ENCODE assay signal across 1 cellular context in the genomic region with DNA sequence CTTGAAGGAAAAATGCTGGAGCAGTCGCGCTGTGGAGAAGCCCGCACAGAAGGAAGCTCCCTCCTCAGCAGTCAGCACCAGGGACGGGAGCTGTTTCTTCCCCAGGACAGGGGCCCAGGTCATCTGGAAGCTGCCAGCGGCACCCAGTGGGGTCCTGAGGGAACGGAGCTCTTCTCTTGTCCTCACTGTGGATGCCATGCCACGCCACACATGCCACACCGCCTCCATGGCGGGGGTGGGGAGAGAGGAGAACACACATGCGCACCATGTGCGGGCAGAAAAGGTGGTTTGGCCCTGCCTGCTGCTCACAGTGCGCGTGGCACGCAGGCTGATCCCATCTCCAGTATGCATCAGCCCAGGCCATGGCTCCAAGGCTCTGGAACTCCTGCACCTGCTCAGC.
TF ChIP-seq lines count a peak whose summit lies in the region.

No MANE protein-coding gene starts in this region.

TF ChIP-seq in K562, 482 proteins besides CTCF, POLR2A, EP300 and RAD21:
- TF ChIP-seq NRF1 (conservative IDR thresholded peaks at IDR 0.05 in 1 of 2, IDR thresholded peaks at IDR 0.05 in 1 of 2) (peak in 1 of 2 experiments; percentile 29; a peak in 1 of 4 replicates), ETV1 (tag; conservative IDR thresholded peaks at IDR 0.05; ENCODE audit: low read depth) (no peak)
- TF ChIP-seq, protein P1, sequence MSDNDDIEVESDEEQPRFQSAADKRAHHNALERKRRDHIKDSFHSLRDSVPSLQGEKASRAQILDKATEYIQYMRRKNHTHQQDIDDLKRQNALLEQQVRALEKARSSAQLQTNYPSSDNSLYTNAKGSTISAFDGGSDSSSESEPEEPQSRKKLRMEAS (CRISPR knock-in tag; IDR thresholded peaks at IDR 0.05) = peak; percentile 59
- TF ChIP-seq, protein P2, sequence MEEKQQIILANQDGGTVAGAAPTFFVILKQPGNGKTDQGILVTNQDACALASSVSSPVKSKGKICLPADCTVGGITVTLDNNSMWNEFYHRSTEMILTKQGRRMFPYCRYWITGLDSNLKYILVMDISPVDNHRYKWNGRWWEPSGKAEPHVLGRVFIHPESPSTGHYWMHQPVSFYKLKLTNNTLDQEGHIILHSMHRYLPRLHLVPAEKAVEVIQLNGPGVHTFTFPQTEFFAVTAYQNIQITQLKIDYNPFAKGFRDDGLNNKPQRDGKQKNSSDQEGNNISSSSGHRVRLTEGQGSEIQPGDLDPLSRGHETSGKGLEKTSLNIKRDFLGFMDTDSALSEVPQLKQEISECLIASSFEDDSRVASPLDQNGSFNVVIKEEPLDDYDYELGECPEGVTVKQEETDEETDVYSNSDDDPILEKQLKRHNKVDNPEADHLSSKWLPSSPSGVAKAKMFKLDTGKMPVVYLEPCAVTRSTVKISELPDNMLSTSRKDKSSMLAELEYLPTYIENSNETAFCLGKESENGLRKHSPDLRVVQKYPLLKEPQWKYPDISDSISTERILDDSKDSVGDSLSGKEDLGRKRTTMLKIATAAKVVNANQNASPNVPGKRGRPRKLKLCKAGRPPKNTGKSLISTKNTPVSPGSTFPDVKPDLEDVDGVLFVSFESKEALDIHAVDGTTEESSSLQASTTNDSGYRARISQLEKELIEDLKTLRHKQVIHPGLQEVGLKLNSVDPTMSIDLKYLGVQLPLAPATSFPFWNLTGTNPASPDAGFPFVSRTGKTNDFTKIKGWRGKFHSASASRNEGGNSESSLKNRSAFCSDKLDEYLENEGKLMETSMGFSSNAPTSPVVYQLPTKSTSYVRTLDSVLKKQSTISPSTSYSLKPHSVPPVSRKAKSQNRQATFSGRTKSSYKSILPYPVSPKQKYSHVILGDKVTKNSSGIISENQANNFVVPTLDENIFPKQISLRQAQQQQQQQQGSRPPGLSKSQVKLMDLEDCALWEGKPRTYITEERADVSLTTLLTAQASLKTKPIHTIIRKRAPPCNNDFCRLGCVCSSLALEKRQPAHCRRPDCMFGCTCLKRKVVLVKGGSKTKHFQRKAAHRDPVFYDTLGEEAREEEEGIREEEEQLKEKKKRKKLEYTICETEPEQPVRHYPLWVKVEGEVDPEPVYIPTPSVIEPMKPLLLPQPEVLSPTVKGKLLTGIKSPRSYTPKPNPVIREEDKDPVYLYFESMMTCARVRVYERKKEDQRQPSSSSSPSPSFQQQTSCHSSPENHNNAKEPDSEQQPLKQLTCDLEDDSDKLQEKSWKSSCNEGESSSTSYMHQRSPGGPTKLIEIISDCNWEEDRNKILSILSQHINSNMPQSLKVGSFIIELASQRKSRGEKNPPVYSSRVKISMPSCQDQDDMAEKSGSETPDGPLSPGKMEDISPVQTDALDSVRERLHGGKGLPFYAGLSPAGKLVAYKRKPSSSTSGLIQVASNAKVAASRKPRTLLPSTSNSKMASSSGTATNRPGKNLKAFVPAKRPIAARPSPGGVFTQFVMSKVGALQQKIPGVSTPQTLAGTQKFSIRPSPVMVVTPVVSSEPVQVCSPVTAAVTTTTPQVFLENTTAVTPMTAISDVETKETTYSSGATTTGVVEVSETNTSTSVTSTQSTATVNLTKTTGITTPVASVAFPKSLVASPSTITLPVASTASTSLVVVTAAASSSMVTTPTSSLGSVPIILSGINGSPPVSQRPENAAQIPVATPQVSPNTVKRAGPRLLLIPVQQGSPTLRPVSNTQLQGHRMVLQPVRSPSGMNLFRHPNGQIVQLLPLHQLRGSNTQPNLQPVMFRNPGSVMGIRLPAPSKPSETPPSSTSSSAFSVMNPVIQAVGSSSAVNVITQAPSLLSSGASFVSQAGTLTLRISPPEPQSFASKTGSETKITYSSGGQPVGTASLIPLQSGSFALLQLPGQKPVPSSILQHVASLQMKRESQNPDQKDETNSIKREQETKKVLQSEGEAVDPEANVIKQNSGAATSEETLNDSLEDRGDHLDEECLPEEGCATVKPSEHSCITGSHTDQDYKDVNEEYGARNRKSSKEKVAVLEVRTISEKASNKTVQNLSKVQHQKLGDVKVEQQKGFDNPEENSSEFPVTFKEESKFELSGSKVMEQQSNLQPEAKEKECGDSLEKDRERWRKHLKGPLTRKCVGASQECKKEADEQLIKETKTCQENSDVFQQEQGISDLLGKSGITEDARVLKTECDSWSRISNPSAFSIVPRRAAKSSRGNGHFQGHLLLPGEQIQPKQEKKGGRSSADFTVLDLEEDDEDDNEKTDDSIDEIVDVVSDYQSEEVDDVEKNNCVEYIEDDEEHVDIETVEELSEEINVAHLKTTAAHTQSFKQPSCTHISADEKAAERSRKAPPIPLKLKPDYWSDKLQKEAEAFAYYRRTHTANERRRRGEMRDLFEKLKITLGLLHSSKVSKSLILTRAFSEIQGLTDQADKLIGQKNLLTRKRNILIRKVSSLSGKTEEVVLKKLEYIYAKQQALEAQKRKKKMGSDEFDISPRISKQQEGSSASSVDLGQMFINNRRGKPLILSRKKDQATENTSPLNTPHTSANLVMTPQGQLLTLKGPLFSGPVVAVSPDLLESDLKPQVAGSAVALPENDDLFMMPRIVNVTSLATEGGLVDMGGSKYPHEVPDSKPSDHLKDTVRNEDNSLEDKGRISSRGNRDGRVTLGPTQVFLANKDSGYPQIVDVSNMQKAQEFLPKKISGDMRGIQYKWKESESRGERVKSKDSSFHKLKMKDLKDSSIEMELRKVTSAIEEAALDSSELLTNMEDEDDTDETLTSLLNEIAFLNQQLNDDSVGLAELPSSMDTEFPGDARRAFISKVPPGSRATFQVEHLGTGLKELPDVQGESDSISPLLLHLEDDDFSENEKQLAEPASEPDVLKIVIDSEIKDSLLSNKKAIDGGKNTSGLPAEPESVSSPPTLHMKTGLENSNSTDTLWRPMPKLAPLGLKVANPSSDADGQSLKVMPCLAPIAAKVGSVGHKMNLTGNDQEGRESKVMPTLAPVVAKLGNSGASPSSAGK (IDR thresholded peaks at IDR 0.05) = peak; percentile 28; the same call in 1 of the 2 replicates
